In the genomic region with DNA sequence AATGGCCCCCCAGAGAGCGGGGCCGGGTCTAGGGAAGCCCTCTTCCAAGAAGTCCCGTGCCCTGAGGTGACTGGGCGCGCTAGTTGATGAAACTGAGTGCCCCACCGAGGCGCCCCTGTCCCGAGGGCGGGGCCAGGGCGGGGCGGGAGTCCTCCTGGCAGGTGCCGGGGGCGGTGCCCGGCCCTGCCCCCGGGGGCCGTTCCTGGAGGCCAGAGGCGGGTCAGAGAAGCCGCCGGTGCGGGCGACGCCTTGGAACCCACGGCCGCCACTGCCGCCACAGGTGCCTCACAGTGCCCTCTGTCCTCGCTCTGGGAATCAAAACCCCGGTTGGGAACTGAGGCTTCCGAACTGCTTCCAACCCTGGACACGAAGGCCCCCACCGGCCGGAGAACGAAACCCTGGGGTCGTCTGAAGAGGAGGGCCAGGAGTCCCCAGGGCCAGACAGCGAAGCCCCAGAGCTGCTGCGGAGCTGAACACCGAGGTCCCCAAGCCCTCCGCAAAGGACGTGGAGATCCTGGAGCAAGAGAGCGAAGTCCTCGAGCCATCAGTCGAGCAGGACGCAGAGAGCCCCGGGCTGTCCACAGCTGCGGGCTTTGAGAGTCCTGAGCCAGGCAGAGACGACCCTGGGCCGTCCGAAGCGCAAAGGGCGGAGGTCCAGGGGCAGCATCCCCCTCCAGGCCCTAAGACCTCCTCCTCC, we compare ENCODE assay signal across 1 cellular context.
TF ChIP-seq lines count a peak whose summit lies in the region.

A gene (plus strand): TSS at position 252 of the 697 bp plus-strand sequence. CDS start 524 bp downstream, outside the sequence.

TF ChIP-seq in GM23338, 12 proteins besides CTCF, POLR2A, EP300 and RAD21 (continued from another document):
- TF ChIP-seq, protein P1, sequence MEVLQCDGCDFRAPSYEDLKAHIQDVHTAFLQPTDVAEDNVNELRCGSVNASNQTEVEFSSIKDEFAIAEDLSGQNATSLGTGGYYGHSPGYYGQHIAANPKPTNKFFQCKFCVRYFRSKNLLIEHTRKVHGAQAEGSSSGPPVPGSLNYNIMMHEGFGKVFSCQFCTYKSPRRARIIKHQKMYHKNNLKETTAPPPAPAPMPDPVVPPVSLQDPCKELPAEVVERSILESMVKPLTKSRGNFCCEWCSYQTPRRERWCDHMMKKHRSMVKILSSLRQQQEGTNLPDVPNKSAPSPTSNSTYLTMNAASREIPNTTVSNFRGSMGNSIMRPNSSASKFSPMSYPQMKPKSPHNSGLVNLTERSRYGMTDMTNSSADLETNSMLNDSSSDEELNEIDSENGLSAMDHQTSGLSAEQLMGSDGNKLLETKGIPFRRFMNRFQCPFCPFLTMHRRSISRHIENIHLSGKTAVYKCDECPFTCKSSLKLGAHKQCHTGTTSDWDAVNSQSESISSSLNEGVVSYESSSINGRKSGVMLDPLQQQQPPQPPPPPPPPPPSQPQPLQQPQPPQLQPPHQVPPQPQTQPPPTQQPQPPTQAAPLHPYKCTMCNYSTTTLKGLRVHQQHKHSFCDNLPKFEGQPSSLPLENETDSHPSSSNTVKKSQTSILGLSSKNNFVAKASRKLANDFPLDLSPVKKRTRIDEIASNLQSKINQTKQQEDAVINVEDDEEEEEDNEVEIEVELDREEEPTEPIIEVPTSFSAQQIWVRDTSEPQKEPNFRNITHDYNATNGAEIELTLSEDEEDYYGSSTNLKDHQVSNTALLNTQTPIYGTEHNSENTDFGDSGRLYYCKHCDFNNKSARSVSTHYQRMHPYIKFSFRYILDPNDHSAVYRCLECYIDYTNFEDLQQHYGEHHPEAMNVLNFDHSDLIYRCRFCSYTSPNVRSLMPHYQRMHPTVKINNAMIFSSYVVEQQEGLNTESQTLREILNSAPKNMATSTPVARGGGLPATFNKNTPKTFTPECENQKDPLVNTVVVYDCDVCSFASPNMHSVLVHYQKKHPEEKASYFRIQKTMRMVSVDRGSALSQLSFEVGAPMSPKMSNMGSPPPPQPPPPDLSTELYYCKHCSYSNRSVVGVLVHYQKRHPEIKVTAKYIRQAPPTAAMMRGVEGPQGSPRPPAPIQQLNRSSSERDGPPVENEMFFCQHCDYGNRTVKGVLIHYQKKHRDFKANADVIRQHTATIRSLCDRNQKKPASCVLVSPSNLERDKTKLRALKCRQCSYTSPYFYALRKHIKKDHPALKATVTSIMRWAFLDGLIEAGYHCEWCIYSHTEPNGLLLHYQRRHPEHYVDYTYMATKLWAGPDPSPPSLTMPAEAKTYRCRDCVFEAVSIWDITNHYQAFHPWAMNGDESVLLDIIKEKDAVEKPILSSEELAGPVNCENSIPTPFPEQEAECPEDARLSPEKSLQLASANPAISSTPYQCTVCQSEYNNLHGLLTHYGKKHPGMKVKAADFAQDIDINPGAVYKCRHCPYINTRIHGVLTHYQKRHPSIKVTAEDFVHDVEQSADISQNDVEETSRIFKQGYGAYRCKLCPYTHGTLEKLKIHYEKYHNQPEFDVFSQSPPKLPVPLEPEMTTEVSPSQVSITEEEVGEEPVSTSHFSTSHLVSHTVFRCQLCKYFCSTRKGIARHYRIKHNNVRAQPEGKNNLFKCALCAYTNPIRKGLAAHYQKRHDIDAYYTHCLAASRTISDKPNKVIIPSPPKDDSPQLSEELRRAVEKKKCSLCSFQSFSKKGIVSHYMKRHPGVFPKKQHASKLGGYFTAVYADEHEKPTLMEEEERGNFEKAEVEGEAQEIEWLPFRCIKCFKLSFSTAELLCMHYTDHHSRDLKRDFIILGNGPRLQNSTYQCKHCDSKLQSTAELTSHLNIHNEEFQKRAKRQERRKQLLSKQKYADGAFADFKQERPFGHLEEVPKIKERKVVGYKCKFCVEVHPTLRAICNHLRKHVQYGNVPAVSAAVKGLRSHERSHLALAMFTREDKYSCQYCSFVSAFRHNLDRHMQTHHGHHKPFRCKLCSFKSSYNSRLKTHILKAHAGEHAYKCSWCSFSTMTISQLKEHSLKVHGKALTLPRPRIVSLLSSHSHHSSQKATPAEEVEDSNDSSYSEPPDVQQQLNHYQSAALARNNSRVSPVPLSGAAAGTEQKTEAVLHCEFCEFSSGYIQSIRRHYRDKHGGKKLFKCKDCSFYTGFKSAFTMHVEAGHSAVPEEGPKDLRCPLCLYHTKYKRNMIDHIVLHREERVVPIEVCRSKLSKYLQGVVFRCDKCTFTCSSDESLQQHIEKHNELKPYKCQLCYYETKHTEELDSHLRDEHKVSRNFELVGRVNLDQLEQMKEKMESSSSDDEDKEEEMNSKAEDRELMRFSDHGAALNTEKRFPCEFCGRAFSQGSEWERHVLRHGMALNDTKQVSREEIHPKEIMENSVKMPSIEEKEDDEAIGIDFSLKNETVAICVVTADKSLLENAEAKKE (CRISPR knock-in tag; IDR thresholded peaks at IDR 0.05), result no peak
- TF ChIP-seq, protein P2, sequence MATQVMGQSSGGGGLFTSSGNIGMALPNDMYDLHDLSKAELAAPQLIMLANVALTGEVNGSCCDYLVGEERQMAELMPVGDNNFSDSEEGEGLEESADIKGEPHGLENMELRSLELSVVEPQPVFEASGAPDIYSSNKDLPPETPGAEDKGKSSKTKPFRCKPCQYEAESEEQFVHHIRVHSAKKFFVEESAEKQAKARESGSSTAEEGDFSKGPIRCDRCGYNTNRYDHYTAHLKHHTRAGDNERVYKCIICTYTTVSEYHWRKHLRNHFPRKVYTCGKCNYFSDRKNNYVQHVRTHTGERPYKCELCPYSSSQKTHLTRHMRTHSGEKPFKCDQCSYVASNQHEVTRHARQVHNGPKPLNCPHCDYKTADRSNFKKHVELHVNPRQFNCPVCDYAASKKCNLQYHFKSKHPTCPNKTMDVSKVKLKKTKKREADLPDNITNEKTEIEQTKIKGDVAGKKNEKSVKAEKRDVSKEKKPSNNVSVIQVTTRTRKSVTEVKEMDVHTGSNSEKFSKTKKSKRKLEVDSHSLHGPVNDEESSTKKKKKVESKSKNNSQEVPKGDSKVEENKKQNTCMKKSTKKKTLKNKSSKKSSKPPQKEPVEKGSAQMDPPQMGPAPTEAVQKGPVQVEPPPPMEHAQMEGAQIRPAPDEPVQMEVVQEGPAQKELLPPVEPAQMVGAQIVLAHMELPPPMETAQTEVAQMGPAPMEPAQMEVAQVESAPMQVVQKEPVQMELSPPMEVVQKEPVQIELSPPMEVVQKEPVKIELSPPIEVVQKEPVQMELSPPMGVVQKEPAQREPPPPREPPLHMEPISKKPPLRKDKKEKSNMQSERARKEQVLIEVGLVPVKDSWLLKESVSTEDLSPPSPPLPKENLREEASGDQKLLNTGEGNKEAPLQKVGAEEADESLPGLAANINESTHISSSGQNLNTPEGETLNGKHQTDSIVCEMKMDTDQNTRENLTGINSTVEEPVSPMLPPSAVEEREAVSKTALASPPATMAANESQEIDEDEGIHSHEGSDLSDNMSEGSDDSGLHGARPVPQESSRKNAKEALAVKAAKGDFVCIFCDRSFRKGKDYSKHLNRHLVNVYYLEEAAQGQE (IDR thresholded peaks at IDR 0.05; ENCODE audit: unreplicated experiment), result no peak
- TF ChIP-seq NANOG (IDR thresholded peaks at IDR 0.05; ENCODE audit: borderline replicate concordance), result no peak
- TF ChIP-seq ZNF331 (CRISPR knock-in tag; IDR thresholded peaks at IDR 0.05; ENCODE audit: low read depth), result no peak
- no peak for TF ChIP-seq ZNF114 (CRISPR knock-in tag; IDR thresholded peaks at IDR 0.05)
- TF ChIP-seq POLR2AphosphoS5 (IDR thresholded peaks at IDR 0.05; ENCODE audit: low read depth), result no peak
- TF ChIP-seq EZH2phosphoT487 (IDR thresholded peaks at IDR 0.05; ENCODE audit: unreplicated experiment), result no peak
- no peak for TF ChIP-seq CREB1 (CRISPR knock-in tag; IDR thresholded peaks at IDR 0.05; ENCODE audit: low read depth)
- TF ChIP-seq EZH2 (IDR thresholded peaks at IDR 0.05; ENCODE audit: low read depth, unreplicated experiment), result no peak
- no peak for TF ChIP-seq STAT1 (IDR thresholded peaks at IDR 0.05; ENCODE audit: unreplicated experiment)
- TF ChIP-seq JUNB (IDR thresholded peaks at IDR 0.05; ENCODE audit: unreplicated experiment), result no peak
